ENCODE assay signal across 11 cellular contexts in genomic region chr1:199338760-199339159, GRCh38.
"Had no signal": no experiment of that assay in that cellular context is flagged by ENCODE, and none has a peak within 500 bp of the region (broad histone marks: within the 10 kb centered on the region; RNA-seq: fewer than 3 reads in every experiment).

No MANE protein-coding gene starts in this region.

- H3K36me3 ChIP-seq: HAP-1 had no signal

- DNase-seq: GM23248, GOT3, H7, H9, HCEC 1CT, HFFc6 had no signal

- H3K4me3 ChIP-seq: GM23248, GM23338, HAP-1 had no signal

- H3K4me2 ChIP-seq: GM23338 had no signal

- H3K9ac ChIP-seq: GM23248 had no signal

- H3K9me3 ChIP-seq: HAP-1 had no signal

- FAIRE-seq: H1, H54 had no signal

- ATAC-seq: GM23338, HCT116 had no signal

- H3K27ac ChIP-seq: GM23248 had no signal

- H3K4me1 ChIP-seq: HAP-1 had no signal

- H2AFZ ChIP-seq: GM23248, GM23338 had no signal
